In the genomic region with DNA sequence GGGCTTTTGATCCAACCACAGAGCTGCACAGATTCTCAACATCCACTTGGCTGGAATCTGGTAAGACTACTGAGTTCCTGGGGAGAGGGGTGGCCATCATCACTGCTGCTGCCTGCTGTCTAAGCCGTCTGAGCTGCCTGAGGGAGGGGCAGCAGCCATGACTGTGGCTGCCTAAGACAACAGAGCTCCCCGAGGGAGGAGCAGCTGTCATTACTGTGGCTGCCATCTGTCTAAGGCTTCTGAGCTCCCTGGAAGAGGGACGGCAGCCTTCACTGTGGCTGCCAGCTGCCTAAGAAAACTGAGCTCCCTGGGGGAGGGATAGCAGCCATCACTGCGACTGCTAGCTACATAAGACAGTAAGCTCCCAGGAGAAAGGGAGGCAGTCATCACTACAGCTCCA, we compare ENCODE assay signal across 19 cellular contexts.
DNase-seq lines count a peak whose midpoint lies in the region; ATAC-seq and TF ChIP-seq lines count a peak whose summit lies in the region.
"Had no signal": no experiment of that assay in that cellular context is flagged by ENCODE, and none has a peak within 500 bp of the region (broad histone marks: within the 10 kb centered on the region; RNA-seq: fewer than 3 reads in every experiment).

No MANE protein-coding gene starts in this region.

- no peaks in the 10 kb centered on the region for H3K23me2 ChIP-seq in H9 (ENCODE audit: insufficient read length, low read depth, low read length, poor library complexity, severe bottlenecking)

- H3K4ac ChIP-seq in H9 (ENCODE audit: low read depth, low read length) = no peak overlapping the region

- H3T11ph ChIP-seq in H9 (ENCODE audit: low read length) = no peak overlapping the region

- H3K27ac ChIP-seq in H9 (ENCODE audit: insufficient read length, low read depth, low read length) = no peak overlapping the region
- H3K27ac ChIP-seq: SJSA1 had no signal

- no peak overlapping the region for H3K9ac ChIP-seq in H9 (ENCODE audit: extremely low read depth, insufficient read length, low read length)

- H3K23ac ChIP-seq in H9 (ENCODE audit: insufficient read length, low read depth, low read length) = no peak overlapping the region

- no peak overlapping the region for H2BK12ac ChIP-seq in H9 (ENCODE audit: insufficient read length, low read depth, low read length)

- H3K9me3 Mint-ChIP-seq in WTC11 = 0 out of 2 replicates have a peak, but pooled peaks cover 3% of the 10 kb centered on the region
- no peaks in the 10 kb centered on the region for H3K9me3 Mint-ChIP-seq in activated CD8-positive, alpha-beta T cell treated with anti-CD3 and anti-CD28 coated beads, Interleukin-2, amount 10 ng/mL, durations not matched to agents 7 days and 5 days (ENCODE audit: insufficient read depth)
- H3K9me3 Mint-ChIP-seq in activated naive CD4-positive, alpha-beta T cell treated with anti-CD3 and anti-CD28 coated beads, Interleukin-2, amount 50 U/mL, for 72 hours = peaks cover 0 to 5% of the 10 kb centered on the region in 2 donors
- H3K9me3 Mint-ChIP-seq in H9 = no peaks in the 10 kb centered on the region; a peak in 1 of 5 replicates
- H3K9me3 Mint-ChIP-seq: CD8-positive, alpha-beta T cell had no signal

- no peak overlapping the region for H4K91ac ChIP-seq in H9 (ENCODE audit: insufficient read length, low read depth, low read length)

- H3K4me1 ChIP-seq in H9 (ENCODE audit: insufficient read depth, low read length) = no peaks in the 10 kb centered on the region
- H3K4me1 ChIP-seq: SJSA1 had no signal

- H2BK20ac ChIP-seq in H9 (ENCODE audit: low read depth, low read length, poor library complexity, severe bottlenecking) = no peak overlapping the region

- no peaks in the 10 kb centered on the region for H3K9me3 ChIP-seq in H9 (ENCODE audit: control insufficient read depth, low read depth, low read length)
- H3K9me3 ChIP-seq: SJSA1 had no signal

- H3K27me3 ChIP-seq in H9 (ENCODE audit: insufficient read depth, low read length) = no peaks in the 10 kb centered on the region
- H3K27me3 ChIP-seq: SJSA1 had no signal

- H2AFZ ChIP-seq in H9 (ENCODE audit: low read length) = no peak overlapping the region

- POLR2A ChIA-PET in WTC11 (lab: Charles Lee) = no interaction called here
- POLR2A ChIA-PET in activated CD8-positive, alpha-beta T cell treated with anti-CD3 and anti-CD28 coated beads, Interleukin-2, amount 10 ng/mL, durations not matched to agents 7 days and 5 days (lab: Charles Lee) = no interaction called here

- no peaks in the 10 kb centered on the region for H3K79me1 ChIP-seq in H9 (ENCODE audit: insufficient read depth, low read depth, low read length, poor library complexity, severe bottlenecking)

- H2AK5ac ChIP-seq in H9 (ENCODE audit: insufficient read length, low read length) = no peak overlapping the region

- no peak for TF ChIP-seq CTCF in WTC11 (IDR thresholded peaks at IDR 0.05)
- TF ChIP-seq CTCF in H9 (conservative IDR thresholded peaks at IDR 0.05) = no peak

- ATAC-seq in HG02885 (IDR thresholded peaks at IDR 0.05; ENCODE audit: poor library complexity, unreplicated experiment) = peak; percentile 5
- ATAC-seq in WTC11 = peak; percentile 20; the same call in 1 of the 2 replicates
- ATAC-seq in activated CD8-positive, alpha-beta T cell treated with anti-CD3 and anti-CD28 coated beads, Interleukin-2, amount 10 ng/mL, durations not matched to agents 7 days and 5 days = no peak
- no peak for ATAC-seq in activated naive CD4-positive, alpha-beta T cell treated with anti-CD3 and anti-CD28 coated beads, Interleukin-2, amount 50 U/mL, for 72 hours
- no peak for ATAC-seq in HG02642 (IDR thresholded peaks at IDR 0.05; ENCODE audit: poor library complexity, unreplicated experiment)
- ATAC-seq: CD8-positive, alpha-beta T cell had no signal

- H3K14ac ChIP-seq in H9 (ENCODE audit: insufficient read depth, low read length) = no peak overlapping the region

- no peak overlapping the region for H2BK120ac ChIP-seq in H9 (ENCODE audit: low read depth, low read length, poor library complexity, severe bottlenecking)

- DNase-seq in D341Med (ENCODE audit: low spot score) (peak; percentile 85), NCI-H446 treated with DMSO at 0.1 percent for 48 hours (lab: John Stamatoyannopoulos, UW) (peak; percentile 56), WTC11 (ENCODE audit: low spot score) (no peak), H9 (no peak)
- no peak for DNase-seq in activated CD8-positive, alpha-beta T cell treated with anti-CD3 and anti-CD28 coated beads, Interleukin-2, amount 10 ng/mL, durations not matched to agents 7 days and 5 days
- DNase-seq in activated naive CD4-positive, alpha-beta T cell treated with anti-CD3 and anti-CD28 coated beads, Interleukin-2, amount 50 U/mL, for 72 hours (ENCODE audit: low spot score in 2 of 2) = no peak
- DNase-seq: 8988T; CD8-positive, alpha-beta T cell; Kasumi-1; NCI-H1105; NCI-H187; NCI-H510A; NK-92 treated with Interleukin-12 subunit alpha and Interleukin-12 subunit beta, amount 100 ng/mL, for 24 hours; OCI-M1; SW 1271 had no signal

- H4K20me1 ChIP-seq in H9 (ENCODE audit: control insufficient read depth, insufficient read depth, insufficient read length) = no peaks in the 10 kb centered on the region

- H3K56ac ChIP-seq in H9 (ENCODE audit: insufficient read length, low read depth, low read length) = no peak overlapping the region

- H3K27me3 Mint-ChIP-seq in WTC11 (ENCODE audit: low read depth) (no peaks in the 10 kb centered on the region), H9 (ENCODE audit: low read depth) (no peaks in the 10 kb centered on the region)
- no peaks in the 10 kb centered on the region for H3K27me3 Mint-ChIP-seq in activated CD8-positive, alpha-beta T cell treated with anti-CD3 and anti-CD28 coated beads, Interleukin-2, amount 10 ng/mL, durations not matched to agents 7 days and 5 days (ENCODE audit: low read depth)
- H3K27me3 Mint-ChIP-seq: IgD-negative memory B cell had no signal

- no CpG with 5 or more reads among the region's 4 CpGs for WGBS in H9 (ENCODE audit: extremely low coverage, insufficient read length, low lambda C conversion rate)

- H3K4me2 ChIP-seq in H9 (ENCODE audit: insufficient read depth, insufficient read length, low read length) = no peak overlapping the region

- no peak overlapping the region for H3K18ac ChIP-seq in H9 (ENCODE audit: insufficient read length, low read depth, low read length)

- no peak overlapping the region for H3K4me3 Mint-ChIP-seq in WTC11
- no peak overlapping the region for H3K4me3 Mint-ChIP-seq in activated CD8-positive, alpha-beta T cell treated with anti-CD3 and anti-CD28 coated beads, Interleukin-2, amount 10 ng/mL, durations not matched to agents 7 days and 5 days
- H3K4me3 Mint-ChIP-seq in H9 = no peak overlapping the region
- H3K4me3 Mint-ChIP-seq: CD8-positive, alpha-beta T cell; IgD-negative memory B cell had no signal

- CTCF ChIA-PET in WTC11 (lab: Charles Lee) = no interaction called here
- CTCF ChIA-PET in activated CD8-positive, alpha-beta T cell treated with anti-CD3 and anti-CD28 coated beads, Interleukin-2, amount 10 ng/mL, durations not matched to agents 7 days and 5 days (lab: Charles Lee) = no interaction called here

- no peak overlapping the region for H4K5ac ChIP-seq in H9 (ENCODE audit: insufficient read length, low read depth, low read length)

- H2BK15ac ChIP-seq in H9 (ENCODE audit: low read depth, low read length) = no peak overlapping the region

- no peaks in the 10 kb centered on the region for H3K36me3 Mint-ChIP-seq in WTC11
- no peaks in the 10 kb centered on the region for H3K36me3 Mint-ChIP-seq in activated CD8-positive, alpha-beta T cell treated with anti-CD3 and anti-CD28 coated beads, Interleukin-2, amount 10 ng/mL, durations not matched to agents 7 days and 5 days (ENCODE audit: low read depth)
- H3K36me3 Mint-ChIP-seq in activated naive CD4-positive, alpha-beta T cell treated with anti-CD3 and anti-CD28 coated beads, Interleukin-2, amount 50 U/mL, for 72 hours = no peaks in the 10 kb centered on the region
- no peaks in the 10 kb centered on the region for H3K36me3 Mint-ChIP-seq in H9 (ENCODE audit: insufficient read depth in 1 of 3, low read depth in 3 of 3)
- H3K36me3 Mint-ChIP-seq: CD8-positive, alpha-beta T cell; IgD-negative memory B cell had no signal

- H3K27ac Mint-ChIP-seq in WTC11 = no peak overlapping the region
- H3K27ac Mint-ChIP-seq in activated CD8-positive, alpha-beta T cell treated with anti-CD3 and anti-CD28 coated beads, Interleukin-2, amount 10 ng/mL, durations not matched to agents 7 days and 5 days = no peak overlapping the region
- H3K27ac Mint-ChIP-seq in activated naive CD4-positive, alpha-beta T cell treated with anti-CD3 and anti-CD28 coated beads, Interleukin-2, amount 50 U/mL, for 72 hours = no peak overlapping the region
- H3K27ac Mint-ChIP-seq in H9 = no peak overlapping the region
- H3K27ac Mint-ChIP-seq: CD8-positive, alpha-beta T cell; IgD-negative memory B cell had no signal

- no peak overlapping the region for H2BK5ac ChIP-seq in H9 (ENCODE audit: insufficient read length, low read length)

- H4K8ac ChIP-seq in H9 (replicated peaks; ENCODE audit: insufficient read length, low read depth, low read length) = no peak overlapping the region

- H3K4me1 Mint-ChIP-seq in WTC11 = no peaks in the 10 kb centered on the region
- H3K4me1 Mint-ChIP-seq in activated CD8-positive, alpha-beta T cell treated with anti-CD3 and anti-CD28 coated beads, Interleukin-2, amount 10 ng/mL, durations not matched to agents 7 days and 5 days (ENCODE audit: low read depth) = no peaks in the 10 kb centered on the region
- H3K4me1 Mint-ChIP-seq in H9 = no peaks in the 10 kb centered on the region
- H3K4me1 Mint-ChIP-seq: IgD-negative memory B cell had no signal

- no peaks in the 10 kb centered on the region for H3K79me2 ChIP-seq in H9 (ENCODE audit: insufficient read depth, low read length)

TF ChIP-seq in WTC11, 78 proteins besides CTCF, POLR2A, EP300 and RAD21 (continues in another document):
- no peak for TF ChIP-seq KAT7 (CRISPR knock-in tag; IDR thresholded peaks at IDR 0.05; ENCODE audit: borderline replicate concordance)
- no peak for TF ChIP-seq CBFB (CRISPR knock-in tag; IDR thresholded peaks at IDR 0.05; ENCODE audit: low read depth)
- TF ChIP-seq ATF1 (CRISPR knock-in tag; IDR thresholded peaks at IDR 0.05) = no peak
- no peak for TF ChIP-seq NFYB (CRISPR knock-in tag; conservative IDR thresholded peaks at IDR 0.05; ENCODE audit: low read depth)
- TF ChIP-seq ETV6 (CRISPR knock-in tag; IDR thresholded peaks at IDR 0.05) = no peak
- no peak for TF ChIP-seq FOXP1 (CRISPR knock-in tag; IDR thresholded peaks at IDR 0.05; ENCODE audit: borderline replicate concordance)

Comparison
In these comparisons a context has a peak if more than half of its experiments do, and no peak if none do; other contexts are left out.
1. DNase-seq: peak in D341Med (single experiment) and NCI-H446 treated with DMSO at 0.1 percent for 48 hours (single experiment); none in WTC11 (single experiment), activated CD8-positive, alpha-beta T cell treated with anti-CD3 and anti-CD28 coated beads, Interleukin-2, amount 10 ng/mL, durations not matched to agents 7 days and 5 days (single experiment), activated naive CD4-positive, alpha-beta T cell treated with anti-CD3 and anti-CD28 coated beads, Interleukin-2, amount 50 U/mL, for 72 hours (0 of 2) and H9 (single experiment).
2. ATAC-seq: peak in HG02885 (single experiment) and WTC11 (single experiment); none in activated CD8-positive, alpha-beta T cell treated with anti-CD3 and anti-CD28 coated beads, Interleukin-2, amount 10 ng/mL, durations not matched to agents 7 days and 5 days (single experiment), activated naive CD4-positive, alpha-beta T cell treated with anti-CD3 and anti-CD28 coated beads, Interleukin-2, amount 50 U/mL, for 72 hours (0 of 2) and HG02642 (single experiment).